Comparison of ENCODE assay signal across 10 cellular contexts in the genomic region with DNA sequence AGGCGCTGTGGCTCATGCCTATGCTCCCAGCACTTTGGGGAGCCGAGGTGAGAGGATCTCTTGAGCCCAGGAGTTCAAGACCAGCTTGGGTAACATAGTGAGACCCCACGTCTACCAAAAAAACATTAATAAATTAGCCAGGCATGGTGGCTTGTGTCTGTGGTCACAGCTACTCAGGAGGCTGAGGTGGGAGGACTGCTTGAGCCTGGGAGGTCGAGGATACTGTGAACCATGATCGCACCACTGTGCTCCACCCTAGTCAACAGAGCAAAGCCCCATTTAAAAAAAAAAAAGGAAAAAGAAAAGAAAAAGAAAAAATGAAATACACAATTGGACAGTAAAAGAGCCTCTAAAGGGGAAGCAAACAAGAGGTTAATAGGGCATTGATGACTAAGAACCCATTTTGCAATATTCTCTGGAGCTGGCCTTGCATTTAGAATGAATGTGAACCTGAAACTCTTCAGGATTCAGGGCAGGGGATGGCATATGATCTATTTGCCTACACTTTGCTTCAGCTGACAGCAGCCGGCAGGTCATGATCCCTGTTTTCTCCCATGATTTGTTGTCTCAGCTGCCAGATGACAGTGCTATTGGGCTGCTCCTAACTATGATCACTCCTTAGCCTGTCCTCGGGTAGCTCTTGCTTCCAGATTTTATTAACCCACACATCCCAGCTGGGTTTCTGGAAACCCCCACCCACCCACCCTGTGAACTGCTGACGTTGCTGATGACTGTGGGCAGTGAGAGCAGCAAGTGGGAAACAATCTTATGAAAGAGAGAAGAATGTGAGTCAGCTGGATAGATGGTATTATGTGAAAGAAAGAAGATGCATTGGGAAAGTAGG.
A peak's percentile ranks its signal among the peaks of the same experiment; 100 is the strongest.
DNase-seq lines count a peak whose midpoint lies in the region; ATAC-seq and TF ChIP-seq lines count a peak whose summit lies in the region.
"Had no signal": no experiment of that assay in that cellular context is flagged by ENCODE, and none has a peak within 500 bp of the region (broad histone marks: within the 10 kb centered on the region; RNA-seq: fewer than 3 reads in every experiment).

No MANE protein-coding gene starts in this region.

- H3K14ac ChIP-seq in IMR-90 (replicated peaks; ENCODE audit: low read depth, low read length), result no peak overlapping the region

- peak; percentile 78 for ATAC-seq in IMR-90 (ENCODE audit: low read depth)
- ATAC-seq in HG03457 (IDR thresholded peaks at IDR 0.05; ENCODE audit: unreplicated experiment), result no peak

- no peaks in the 10 kb centered on the region for H3K9me1 ChIP-seq in IMR-90 (ENCODE audit: insufficient read depth, low read length)

- no peak overlapping the region for H2AK5ac ChIP-seq in IMR-90 (ENCODE audit: low read depth, low read length)

- no peak overlapping the region for H3K23ac ChIP-seq in IMR-90 (ENCODE audit: low read depth, low read length)

- H2AFZ ChIP-seq in IMR-90 (replicated peaks; ENCODE audit: low read length, poor library complexity), result no peak overlapping the region

- dilution Hi-C loops in IMR-90 (cut with HindIII; ENCODE audit: low sequenced_read_pairs, unreplicated experiment), result no loop called here

- TF ChIP-seq CTCF in IMR-90 (conservative IDR thresholded peaks at IDR 0.05; ENCODE audit: low read depth, low read length) (no peak), transverse colon (IDR thresholded peaks at IDR 0.05) (no peak)

- no peak overlapping the region for H2AK9ac ChIP-seq in IMR-90 (replicated peaks; ENCODE audit: low read depth, low read length, poor library complexity)

- H3K9ac ChIP-seq in IMR-90 (ENCODE audit: low read depth, low read length), result no peak overlapping the region

- CTCF ChIA-PET in IMR-90 (lab: Yijun Ruan, JAX), result interaction anchor here (0.6 to 1.5 kb wide), 3 partner anchors 21 to 260 kb away, joined by 3 to 5 read pairs (median 4); no protein-coding TSS in a partner anchor

- H4K91ac ChIP-seq in IMR-90 (ENCODE audit: insufficient read depth, low read depth, low read length), result no peak overlapping the region

- in situ Hi-C loops in IMR-90 (cut with MboI; ENCODE audit: low sequenced_read_pairs), result no loop called here
- in situ Hi-C loops in transverse colon (cut with MboI; ENCODE audit: low pct_ligation_motif_present in 1 of 4, low pct_unique_long_range_greater_than_20kb in 1 of 4, low sequenced_read_pairs in 3 of 4), result no loop called here
- in situ Hi-C loops in KBM-7 (cut with MboI; ENCODE audit: low pct_unique_long_range_greater_than_20kb, low sequenced_read_pairs), result loop anchor here (25.0 kb wide), 1 partner anchor 245 kb away; no protein-coding TSS in a partner anchor

- no peaks in the 10 kb centered on the region; the same call in 1 of the 2 replicates for H3K27me3 ChIP-seq in IMR-90 (ENCODE audit: control insufficient read depth, insufficient read depth, low read length)
- H3K27me3 ChIP-seq in transverse colon, result no peaks in the 10 kb centered on the region

- no peak for TF ChIP-seq EP300 in transverse colon (IDR thresholded peaks at IDR 0.05; ENCODE audit: low read depth)

- no peaks in the 10 kb centered on the region for H3K79me1 ChIP-seq in IMR-90 (ENCODE audit: low read depth in 1 of 2, low read length in 2 of 2)

- no peak overlapping the region for H3K4me3 ChIP-seq in IMR-90 (ENCODE audit: insufficient read depth, low read depth, low read length)
- no peak overlapping the region for H3K4me3 ChIP-seq in transverse colon

- H3K9me3 ChIP-seq in IMR-90 (ENCODE audit: control insufficient read depth, insufficient read depth, low read length), result no peaks in the 10 kb centered on the region
- H3K9me3 ChIP-seq in transverse colon, result no peaks in the 10 kb centered on the region

- H2BK120ac ChIP-seq in IMR-90 (ENCODE audit: low read depth, low read length), result no peak overlapping the region

- no peak overlapping the region; the same call in 1 of the 2 replicates for H4K5ac ChIP-seq in IMR-90 (ENCODE audit: low read depth, low read length)

- no peak overlapping the region for H2BK15ac ChIP-seq in IMR-90 (ENCODE audit: low read depth, low read length)

- H3K27ac ChIP-seq in IMR-90 (ENCODE audit: insufficient read depth, low read length) (peak overlapping the region; percentile 74; the same call in 1 of the 2 replicates), transverse colon (no peak overlapping the region)
- H3K27ac ChIP-seq: HL-60 had no signal

- no peak overlapping the region for H3K56ac ChIP-seq in IMR-90 (ENCODE audit: extremely low read depth, insufficient read depth, low read length)

- no peak for TF ChIP-seq RAD21 in IMR-90 (IDR thresholded peaks at IDR 0.05; ENCODE audit: low read length)

- no peak overlapping the region for H2BK5ac ChIP-seq in IMR-90 (ENCODE audit: low read depth, low read length, poor library complexity, severe bottlenecking)

- intact Hi-C loops in IMR-90 (cut with micrococcal nuclease) (loop anchor here (10.0 kb wide), 1 partner anchor 148 kb away; no protein-coding TSS in a partner anchor), transverse colon (cut with DNase I; ENCODE audit: low total_unique reads) (no loop called here)

- H2BK20ac ChIP-seq in IMR-90 (ENCODE audit: low read depth, low read length), result no peak overlapping the region

- BruUV-seq in IMR-90 (replicated peaks; lab: Mats Ljungman, UMichigan), result no TSS peak

- H4K8ac ChIP-seq in IMR-90 (ENCODE audit: low read depth in 2 of 2, low read length in 2 of 2), result no peak overlapping the region

- POLR2A ChIA-PET in IMR-90 (lab: Charles Lee; ENCODE audit: unreplicated experiment), result no interaction called here

- peak; percentile 53 for DNase-seq in AG08395 (ENCODE audit: low spot score)
- DNase-seq in IMR-90, result peak; percentile 81
- DNase-seq in SKM-1 treated with dmso at 0.1 percent for 144 hours (lab: John Stamatoyannopoulos, UW; ENCODE audit: unreplicated experiment), result peak; percentile 59
- peak; percentile 45 for DNase-seq in kidney tubule cell (ENCODE audit: low spot score)
- no peak for DNase-seq in amniotic stem cell (lab: John Stamatoyannopoulos, UW)
- no peak for DNase-seq in transverse colon
- no peak for DNase-seq in KBM-7
- DNase-seq: activated naive CD8-positive, alpha-beta T cell treated with anti-CD3 and anti-CD28 coated beads, Interleukin-2, amount 10 ng/mL, durations not matched to agents 7 days and 5 days had no signal

- H4K20me1 ChIP-seq in IMR-90 (ENCODE audit: insufficient read depth, low read length), result no peaks in the 10 kb centered on the region

- peak overlapping the region; percentile 58 for H3K4me2 ChIP-seq in IMR-90 (ENCODE audit: low read depth, low read length)

- H3K18ac ChIP-seq in IMR-90 (ENCODE audit: low read depth, low read length), result peak overlapping the region; percentile 34; the same call in 1 of the 2 replicates

- H3K4me1 ChIP-seq in IMR-90 (ENCODE audit: control insufficient read depth, insufficient read depth, low read length) (peaks cover 4% of the 10 kb centered on the region), transverse colon (no peaks in the 10 kb centered on the region)

- H3K4ac ChIP-seq in IMR-90 (ENCODE audit: low read depth, low read length), result no peak overlapping the region

- WGBS in IMR-90 (ENCODE audit: extremely low coverage in 2 of 2, insufficient read length in 1 of 2), 2 experiments, result 33% methylated on average over 1 of the region's 8 CpGs; no CpG with 5 or more reads in 1 of the 2 experiments
- 52 to 66% methylated on average over 4 to 8 of the region's 8 CpGs for WGBS in transverse colon (ENCODE audit: low coverage in 1 of 2), 2 donors

- no peaks in the 10 kb centered on the region for H3K36me3 ChIP-seq in IMR-90 (ENCODE audit: control insufficient read depth, insufficient read depth, low read length)
- H3K36me3 ChIP-seq in transverse colon, result no peaks in the 10 kb centered on the region

- TF ChIP-seq POLR2A in IMR-90 (IDR thresholded peaks at IDR 0.05; ENCODE audit: low read depth, low read length), result no peak
- no peak for TF ChIP-seq POLR2A in transverse colon (IDR thresholded peaks at IDR 0.05)

TF ChIP-seq in IMR-90, 13 proteins besides CTCF, POLR2A, EP300 and RAD21:
- TF ChIP-seq NFE2L2 (IDR thresholded peaks at IDR 0.05; ENCODE audit: low read depth, low read length), result no peak
- peak; percentile 84 for TF ChIP-seq CEBPB (IDR thresholded peaks at IDR 0.05; ENCODE audit: low read depth, low read length)
- TF ChIP-seq CHD1 (IDR thresholded peaks at IDR 0.05; ENCODE audit: low read depth, low read length), result no peak
- TF ChIP-seq FOS (IDR thresholded peaks at IDR 0.05; ENCODE audit: low read depth, low read length), result peak; percentile 55; the same call in 1 of the 2 replicates
- no peak for TF ChIP-seq SMC3 (IDR thresholded peaks at IDR 0.05; ENCODE audit: low read depth, low read length)

Comparison
In these comparisons a context has a peak if more than half of its experiments do, and no peak if none do; other contexts are left out.
1. DNase-seq: peak in AG08395 (single experiment), IMR-90 (single experiment), SKM-1 treated with dmso at 0.1 percent for 144 hours (single experiment) and kidney tubule cell (single experiment); none in amniotic stem cell (single experiment), transverse colon (single experiment) and KBM-7 (single experiment).